In the genomic region with DNA sequence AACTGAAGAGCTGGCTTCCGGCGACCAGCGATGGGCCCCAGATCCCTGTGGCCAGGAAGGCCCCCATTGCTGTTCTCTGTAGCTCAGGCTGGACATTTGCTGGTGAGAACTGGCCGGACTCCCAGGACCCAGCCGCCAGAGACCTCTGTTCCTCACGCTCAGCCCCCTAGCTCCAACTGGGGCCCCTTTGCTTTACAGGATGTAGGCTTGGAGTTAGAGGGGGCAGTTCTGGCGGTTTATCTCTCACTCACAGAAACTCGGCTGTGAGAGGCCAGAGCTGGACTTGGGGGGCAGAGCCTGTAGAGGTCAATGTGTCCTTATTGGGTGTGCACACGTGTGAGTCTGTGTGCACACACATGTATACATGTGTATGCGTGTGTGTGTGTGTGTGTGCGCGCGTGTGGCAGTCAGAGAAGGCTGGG, we compare ENCODE assay signal across 16 cellular contexts. TPM values are rescaled to one million over a fixed set of nuclear protein-coding genes. Genes with fewer than 3 reads are reported as not detected.
DNase-seq lines count a peak whose midpoint lies in the region; ATAC-seq and TF ChIP-seq lines count a peak whose summit lies in the region.
"Had no signal": no experiment of that assay in that cellular context is flagged by ENCODE, and none has a peak within 500 bp of the region (broad histone marks: within the 10 kb centered on the region; RNA-seq: fewer than 3 reads in every experiment).

No MANE protein-coding gene starts in this region.

- no peaks in the 10 kb centered on the region for H3K9me2 ChIP-seq in PC-9 (ENCODE audit: insufficient read depth)
- H3K9me2 ChIP-seq in SK-N-SH = no peaks in the 10 kb centered on the region

- H3K27ac ChIP-seq in PC-9 (no peak overlapping the region), mesodermal cell (ENCODE audit: low read depth, low read length, severe bottlenecking) (peak overlapping the region; percentile 80), stomach (peak overlapping the region in 4 of 5 donors; percentile 26 to 70 (median 57)), SK-N-SH (ENCODE audit: low read depth in 2 of 2, low read length in 1 of 2) (peak overlapping the region in 1 of 2 experiments; percentile 98; a peak in 2 of 4 replicates)
- H3K27ac ChIP-seq: adrenal gland, prostate gland, VCaP had no signal

- no peak overlapping the region for H3K9ac ChIP-seq in SK-N-SH

- no peaks in the 10 kb centered on the region for H3K79me2 ChIP-seq in PC-9 (ENCODE audit: low read depth)
- H3K79me2 ChIP-seq in SK-N-SH (ENCODE audit: insufficient read depth) = no peaks in the 10 kb centered on the region

- ATAC-seq in GM18519 (IDR thresholded peaks at IDR 0.05; ENCODE audit: low FRiP score, unreplicated experiment) = no peak
- ATAC-seq: T-cell had no signal

- H3K9me3 ChIP-seq in PC-9 (ENCODE audit: insufficient read depth, low read depth) (no peaks in the 10 kb centered on the region), mesodermal cell (ENCODE audit: control insufficient read depth, low read length) (no peaks in the 10 kb centered on the region), stomach (no peaks in the 10 kb centered on the region), SK-N-SH (no peaks in the 10 kb centered on the region)
- H3K9me3 ChIP-seq: adrenal gland, prostate gland had no signal

- H3F3A ChIP-seq in PC-9 (ENCODE audit: insufficient read depth, low read depth) (no peaks in the 10 kb centered on the region; the same call in 1 of the 2 replicates), SK-N-SH (replicated peaks; ENCODE audit: insufficient read depth) (no peaks in the 10 kb centered on the region)

- no peak for TF ChIP-seq POLR2A in stomach (IDR thresholded peaks at IDR 0.05)

- H4K20me1 ChIP-seq in PC-9 (ENCODE audit: insufficient read depth) (no peaks in the 10 kb centered on the region), SK-N-SH (ENCODE audit: insufficient read depth) (no peaks in the 10 kb centered on the region)

- H3K4me2 ChIP-seq in PC-9 (peak overlapping the region; percentile 54), SK-N-SH (no peak overlapping the region)
- H3K4me2 ChIP-seq: GM23338 had no signal

- TF ChIP-seq RAD21 in SK-N-SH (IDR thresholded peaks at IDR 0.05; ENCODE audit: low read length) = no peak

- H2AFZ ChIP-seq in PC-9 (no peak overlapping the region), SK-N-SH (ENCODE audit: low read depth) (no peak overlapping the region)

- H3K4me1 ChIP-seq in PC-9 (replicated peaks; ENCODE audit: insufficient read depth) (peaks cover 15% of the 10 kb centered on the region), mesodermal cell (ENCODE audit: control insufficient read depth, insufficient read depth, low read length, poor library complexity, severe bottlenecking) (peaks cover 63% of the 10 kb centered on the region), stomach (peaks cover 10 to 23% (median 15%) of the 10 kb centered on the region in 4 donors), SK-N-SH (ENCODE audit: control insufficient read depth in 1 of 2, insufficient read depth in 2 of 2, low read depth in 1 of 2, low read length in 1 of 2) (peaks cover 11 to 36% of the 10 kb centered on the region in 2 experiments; a peak in 2 of 4 replicates)
- H3K4me1 ChIP-seq: adrenal gland, prostate gland had no signal

- H3K27me3 ChIP-seq in PC-9 (ENCODE audit: insufficient read depth, low read depth) (no peaks in the 10 kb centered on the region), stomach (peaks cover 0 to 30% (median 0%) of the 10 kb centered on the region in 3 donors), SK-N-SH (ENCODE audit: insufficient read depth) (no peaks in the 10 kb centered on the region)
- H3K27me3 ChIP-seq: adrenal gland had no signal

- TF ChIP-seq EP300 in stomach (IDR thresholded peaks at IDR 0.05) = no peak
- no peak for TF ChIP-seq EP300 in SK-N-SH (IDR thresholded peaks at IDR 0.05; ENCODE audit: borderline replicate concordance in 1 of 2, low read depth in 1 of 2, low read length in 1 of 2)

- CTCF ChIA-PET in PC-9 (lab: Charles Lee) = interaction anchor here (0.6 kb wide), 1 partner anchor 1050 kb away, joined by 4 read pairs; no protein-coding TSS in a partner anchor
- CTCF ChIA-PET in SK-N-SH (lab: Yijun Ruan, JAX) = interaction anchor here (1.0 to 4.8 kb wide), 6 partner anchors 14 to 58 kb away, joined by 3 to 29 read pairs (median 6); no protein-coding TSS in a partner anchor

- DNase-seq in GM12865 (ENCODE audit: low read depth) (peak; percentile 32), PC-9 (no peak), stomach (no peak), T-helper 1 cell (no peak), SK-N-SH (no peak)
- DNase-seq: activated CD8-positive, alpha-beta memory T cell treated with anti-CD3 and anti-CD28 coated beads for 24 hours; adrenal gland; NK-92 treated with Interleukin-12 subunit alpha and Interleukin-12 subunit beta, amount 100 ng/mL, for 24 hours; T-cell had no signal

- H3K36me3 ChIP-seq in PC-9 (ENCODE audit: low read depth) (no peaks in the 10 kb centered on the region), mesodermal cell (ENCODE audit: control insufficient read depth, insufficient read depth, low read length) (no peaks in the 10 kb centered on the region), stomach (no peaks in the 10 kb centered on the region), SK-N-SH (replicated peaks in 1 of 2; ENCODE audit: control insufficient read depth in 1 of 2, insufficient read depth in 2 of 2, low read length in 1 of 2) (no peaks in the 10 kb centered on the region)
- H3K36me3 ChIP-seq: adrenal gland, prostate gland had no signal

- H3K4me3 ChIP-seq in GM12865 (ENCODE audit: low read depth, low read length) (peak overlapping the region; percentile 63), PC-9 (no peak overlapping the region), mesodermal cell (ENCODE audit: extremely low read depth, insufficient read depth, low read length, poor library complexity, severe bottlenecking) (no peak overlapping the region), stomach (peak overlapping the region in 1 of 4 donors; percentile 27), SK-N-SH (ENCODE audit: low read depth in 2 of 2, low read length in 1 of 2) (no peak overlapping the region)
- H3K4me3 ChIP-seq: adrenal gland, GM23338, prostate gland had no signal

- POLR2A ChIA-PET in PC-9 (lab: Charles Lee; ENCODE audit: unreplicated experiment) (interaction anchor here (0.6 kb wide), 1 partner anchor 903 kb away, joined by 5 read pairs; no protein-coding TSS in a partner anchor), SK-N-SH (lab: Yijun Ruan, JAX) (interaction anchor here (0.8 kb wide), 1 partner anchor 28 kb away, joined by 3 read pairs; no protein-coding TSS in a partner anchor)

- 90 to 94% methylated on average over 8 to 12 of the region's 13 CpGs for WGBS in mesodermal cell (ENCODE audit: insufficient coverage in 2 of 2), 2 experiments
- 78 to 91% (median 85%) methylated on average over 11 to 13 of the region's 13 CpGs for WGBS in stomach, 5 donors
- 84% methylated on average over 8 of the region's 13 CpGs for WGBS in SK-N-SH (ENCODE audit: low lambda C conversion rate)

- TF ChIP-seq CTCF in GM12865 (IDR thresholded peaks at IDR 0.05; ENCODE audit: insufficient read depth, low read depth, low read length, missing control alignments) (no peak), PC-9 (conservative IDR thresholded peaks at IDR 0.05) (no peak), stomach (IDR thresholded peaks at IDR 0.05) (no peak), SK-N-SH (IDR thresholded peaks at IDR 0.05) (no peak)

- intact Hi-C loops in PC-9 (cut with micrococcal nuclease; ENCODE audit: unreplicated experiment) (no loop called here), stomach (cut with DNase I; ENCODE audit: low total_unique reads) (no loop called here)

- BruUV-seq in PC-9 (replicated peaks; lab: Mats Ljungman, UMichigan) = no TSS peak

TF ChIP-seq in SK-N-SH, 30 proteins besides CTCF, POLR2A, EP300 and RAD21 (continues in another document):
- TF ChIP-seq NFIC (IDR thresholded peaks at IDR 0.05; ENCODE audit: borderline replicate concordance) (no peak), CHD2 (IDR thresholded peaks at IDR 0.05; ENCODE audit: low read length, partially characterized antibody) (no peak), YY1 (IDR thresholded peaks at IDR 0.05; ENCODE audit: low read depth) (no peak), TCF12 (IDR thresholded peaks at IDR 0.05) (no peak), ELF1 (IDR thresholded peaks at IDR 0.05) (no peak), EZH2phosphoT487 (IDR thresholded peaks at IDR 0.05; ENCODE audit: borderline replicate concordance, low read depth) (no peak), RXRA (IDR thresholded peaks at IDR 0.05; ENCODE audit: borderline replicate concordance, low read depth) (no peak), SIN3A (IDR thresholded peaks at IDR 0.05; ENCODE audit: borderline replicate concordance, low read depth, low read length) (no peak)
- TF ChIP-seq, protein P1, sequence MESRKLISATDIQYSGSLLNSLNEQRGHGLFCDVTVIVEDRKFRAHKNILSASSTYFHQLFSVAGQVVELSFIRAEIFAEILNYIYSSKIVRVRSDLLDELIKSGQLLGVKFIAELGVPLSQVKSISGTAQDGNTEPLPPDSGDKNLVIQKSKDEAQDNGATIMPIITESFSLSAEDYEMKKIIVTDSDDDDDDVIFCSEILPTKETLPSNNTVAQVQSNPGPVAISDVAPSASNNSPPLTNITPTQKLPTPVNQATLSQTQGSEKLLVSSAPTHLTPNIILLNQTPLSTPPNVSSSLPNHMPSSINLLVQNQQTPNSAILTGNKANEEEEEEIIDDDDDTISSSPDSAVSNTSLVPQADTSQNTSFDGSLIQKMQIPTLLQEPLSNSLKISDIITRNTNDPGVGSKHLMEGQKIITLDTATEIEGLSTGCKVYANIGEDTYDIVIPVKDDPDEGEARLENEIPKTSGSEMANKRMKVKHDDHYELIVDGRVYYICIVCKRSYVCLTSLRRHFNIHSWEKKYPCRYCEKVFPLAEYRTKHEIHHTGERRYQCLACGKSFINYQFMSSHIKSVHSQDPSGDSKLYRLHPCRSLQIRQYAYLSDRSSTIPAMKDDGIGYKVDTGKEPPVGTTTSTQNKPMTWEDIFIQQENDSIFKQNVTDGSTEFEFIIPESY (IDR thresholded peaks at IDR 0.05; ENCODE audit: borderline replicate concordance, low read depth) = no peak
- TF ChIP-seq, protein P2, sequence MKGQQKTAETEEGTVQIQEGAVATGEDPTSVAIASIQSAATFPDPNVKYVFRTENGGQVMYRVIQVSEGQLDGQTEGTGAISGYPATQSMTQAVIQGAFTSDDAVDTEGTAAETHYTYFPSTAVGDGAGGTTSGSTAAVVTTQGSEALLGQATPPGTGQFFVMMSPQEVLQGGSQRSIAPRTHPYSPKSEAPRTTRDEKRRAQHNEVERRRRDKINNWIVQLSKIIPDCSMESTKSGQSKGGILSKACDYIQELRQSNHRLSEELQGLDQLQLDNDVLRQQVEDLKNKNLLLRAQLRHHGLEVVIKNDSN (IDR thresholded peaks at IDR 0.05; ENCODE audit: borderline replicate concordance, low read depth) = no peak

RNA-seq across cellular contexts. Expression of a gene that starts 0.5 kb away (rescaled TPM):
- total RNA-seq in PC-9 (2021) (0.26 and 0.50 TPM in 2 replicates), stomach (10 to 100 TPM in 2 of 5 donors, 1 to 10 TPM in 2, not detected in 1; 1.2 to 31.2 (median 14.7) TPM)
- polyA plus RNA-seq in mesodermal cell (2013, experiment 1 of 2) = 0.29 TPM
- 0.20 TPM for polyA plus RNA-seq in mesodermal cell (2013, experiment 2 of 2)
- polyA plus RNA-seq in stomach (10 to 100 TPM in 1 of 3 donors, 1 to 10 TPM in 2; 1.9 to 22.7 (median 8.1) TPM), SK-N-SH (2012; rRNA removed) (0.13 and 0.16 TPM in 2 replicates)
- polyA plus RNA-seq in SK-N-SH (2012; cell fraction: cytosol; rRNA removed) = 0.01 and 0.09 TPM in 2 replicates
- 0.82 and 0.96 TPM in 2 replicates for polyA plus RNA-seq in SK-N-SH (2012; cell fraction: nucleus; rRNA removed)
- total RNA-seq: left lobe of liver, LHCN-M2 had no signal
- polyA plus RNA-seq: GM23338 had no signal
